23 cellular contexts compared by ENCODE assay signal in the genomic region with DNA sequence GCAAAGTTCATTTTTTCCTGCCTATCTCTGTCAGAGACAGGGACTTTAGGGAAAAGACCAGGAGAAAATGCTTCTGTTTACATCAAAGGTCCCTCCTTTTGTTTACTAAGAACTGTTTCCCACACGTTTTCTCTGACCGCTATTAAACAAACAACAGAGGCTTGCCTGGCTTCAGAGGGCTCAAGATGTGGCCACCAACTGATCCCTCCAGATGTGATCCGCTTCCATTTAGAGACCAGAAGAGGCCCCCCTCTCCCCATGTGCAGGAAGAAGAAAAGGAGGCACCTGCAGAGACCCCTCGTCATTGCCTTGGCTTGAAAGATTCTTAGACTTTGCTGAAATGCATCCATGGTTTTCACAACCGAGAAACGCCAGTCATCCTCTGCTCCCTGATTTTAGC.
DNase-seq lines count a peak whose midpoint lies in the region; ATAC-seq and TF ChIP-seq lines count a peak whose summit lies in the region.
"Had no signal": no experiment of that assay in that cellular context is flagged by ENCODE, and none has a peak within 500 bp of the region (broad histone marks: within the 10 kb centered on the region; RNA-seq: fewer than 3 reads in every experiment).

No MANE protein-coding gene starts in this region.

- no peak overlapping the region for H3K27ac Mint-ChIP-seq in neural progenitor cell
- H3K27ac Mint-ChIP-seq: activated naive CD4-positive, alpha-beta T cell treated with anti-CD3 and anti-CD28 coated beads, Interleukin-2, amount 50 U/mL, for 72 hours; CD14-positive monocyte; effector memory CD8-positive, alpha-beta T cell; nephron had no signal

- peak; percentile 29 for DNase-seq in DMS53 (lab: John Stamatoyannopoulos, UW)
- DNase-seq in ELF-1 (ENCODE audit: low read depth, low spot score), result peak; percentile 9
- DNase-seq in SJSA1 (ENCODE audit: low read depth in 1 of 2, low spot score in 2 of 2), result peak; percentile 79 to 93
- peak; percentile 58 for DNase-seq in neural progenitor cell (ENCODE audit: low spot score)
- DNase-seq in nucleus accumbens (lab: John Stamatoyannopoulos, UW), result no peak
- no peak for DNase-seq in right atrium auricular region (ENCODE audit: low spot score)
- DNase-seq: activated CD4-positive, alpha-beta T cell treated with anti-CD3 and anti-CD28 coated beads, Interleukin-2, amount 50 U/mL, for 48 hours; effector memory CD8-positive, alpha-beta T cell; GM23248; lower lobe of right lung; NCI-H1694 treated with DMSO at 0.1 percent for 48 hours; NCI-H526 treated with DMSO at 0.1 percent for 48 hours; posterior cingulate gyrus; sigmoid colon; stimulated activated CD4-positive, alpha-beta T cell treated with anti-CD3 and anti-CD28 coated beads, Interleukin-15, amount 100 ng/mL, for 24 hours; stimulated activated naive CD4-positive, alpha-beta T cell; uterus had no signal

- H3K27ac ChIP-seq in SJSA1 (peak overlapping the region; percentile 3), neural progenitor cell (peak overlapping the region; percentile 63), right atrium auricular region (no peak overlapping the region)
- H3K27ac ChIP-seq: coronary artery, GM23248, lower lobe of right lung, uterus had no signal

- H3K9me3 ChIP-seq in SJSA1 (replicated peaks) (peaks cover 7% of the 10 kb centered on the region), neural progenitor cell (ENCODE audit: low read depth) (no peaks in the 10 kb centered on the region), right atrium auricular region (no peaks in the 10 kb centered on the region)
- H3K9me3 ChIP-seq: lower lobe of right lung, sigmoid colon, uterus had no signal

- peak; percentile 27 for TF ChIP-seq CTCF in neural progenitor cell (IDR thresholded peaks at IDR 0.05)
- TF ChIP-seq CTCF in right atrium auricular region (IDR thresholded peaks at IDR 0.05), result no peak

- H3K4me2 ChIP-seq in neural progenitor cell, result peak overlapping the region; percentile 56

- peaks cover 4% of the 10 kb centered on the region for H3K27me3 Mint-ChIP-seq in neural progenitor cell (ENCODE audit: insufficient read depth, low read depth)
- H3K27me3 Mint-ChIP-seq: effector memory CD8-positive, alpha-beta T cell had no signal

- H3K36me3 Mint-ChIP-seq in neural progenitor cell, result no peaks in the 10 kb centered on the region
- H3K36me3 Mint-ChIP-seq: activated naive CD4-positive, alpha-beta T cell treated with anti-CD3 and anti-CD28 coated beads, Interleukin-2, amount 50 U/mL, for 72 hours; CD14-positive monocyte had no signal

- peak overlapping the region; percentile 63 for H2AFZ ChIP-seq in neural progenitor cell (replicated peaks)
- H2AFZ ChIP-seq: GM23248 had no signal

- H4K20me1 ChIP-seq in neural progenitor cell (ENCODE audit: low read depth), result peaks cover 15% of the 10 kb centered on the region

- no peaks in the 10 kb centered on the region for H3K79me2 ChIP-seq in neural progenitor cell (ENCODE audit: low read depth)

- H3K4me1 ChIP-seq in SJSA1 (replicated peaks) (peaks cover 31% of the 10 kb centered on the region), neural progenitor cell (peaks cover 26% of the 10 kb centered on the region), right atrium auricular region (no peaks in the 10 kb centered on the region)
- H3K4me1 ChIP-seq: uterus had no signal

- H3F3A ChIP-seq in neural progenitor cell (ENCODE audit: low read depth), result peaks cover 8% of the 10 kb centered on the region

- H3K9ac ChIP-seq in neural progenitor cell, result no peak overlapping the region
- H3K9ac ChIP-seq: GM23248 had no signal

- no peak for ATAC-seq in HG03175 (IDR thresholded peaks at IDR 0.05; ENCODE audit: unreplicated experiment)
- ATAC-seq: activated CD4-positive, CD25-positive, alpha-beta regulatory T cell treated with anti-CD3 and anti-CD28 coated beads, Interleukin-2, amount 50 U/mL, for 24 hours; activated naive CD4-positive, alpha-beta T cell treated with anti-CD3 and anti-CD28 coated beads, Interleukin-2, amount 50 U/mL, for 72 hours; effector memory CD8-positive, alpha-beta T cell had no signal

- peaks cover 33% of the 10 kb centered on the region for H3K4me1 Mint-ChIP-seq in neural progenitor cell
- H3K4me1 Mint-ChIP-seq: CD14-positive monocyte had no signal

- H3K27me3 ChIP-seq in SJSA1 (replicated peaks), result no peaks in the 10 kb centered on the region
- H3K27me3 ChIP-seq in neural progenitor cell, result no peaks in the 10 kb centered on the region
- H3K27me3 ChIP-seq in right atrium auricular region, result no peaks in the 10 kb centered on the region
- H3K27me3 ChIP-seq: sigmoid colon, uterus had no signal

- H3K4me3 Mint-ChIP-seq in neural progenitor cell, result peak overlapping the region; percentile 44
- H3K4me3 Mint-ChIP-seq: CD14-positive monocyte; effector memory CD8-positive, alpha-beta T cell; nephron had no signal

- H3K36me3 ChIP-seq in SJSA1, result peaks cover 3% of the 10 kb centered on the region; the same call in 1 of the 2 replicates
- no peaks in the 10 kb centered on the region for H3K36me3 ChIP-seq in neural progenitor cell
- no peaks in the 10 kb centered on the region for H3K36me3 ChIP-seq in right atrium auricular region
- H3K36me3 ChIP-seq: lower lobe of right lung, sigmoid colon, uterus had no signal

- H3K4me3 ChIP-seq in SJSA1, result no peak overlapping the region
- peak overlapping the region; percentile 10 for H3K4me3 ChIP-seq in neural progenitor cell
- no peak overlapping the region for H3K4me3 ChIP-seq in right atrium auricular region
- H3K4me3 ChIP-seq: coronary artery, GM23248, lower lobe of right lung, sigmoid colon, uterus had no signal

- no peaks in the 10 kb centered on the region for H3K9me3 Mint-ChIP-seq in neural progenitor cell
- H3K9me3 Mint-ChIP-seq: activated naive CD4-positive, alpha-beta T cell treated with anti-CD3 and anti-CD28 coated beads, Interleukin-2, amount 50 U/mL, for 72 hours; CD14-positive monocyte; effector memory CD8-positive, alpha-beta T cell; nephron had no signal

Comparison
In these comparisons a context has a peak if more than half of its experiments do, and no peak if none do; other contexts are left out.
1. DNase-seq: peak in DMS53 (single experiment), ELF-1 (single experiment), SJSA1 (2 of 2) and neural progenitor cell (single experiment); none in nucleus accumbens (0 of 56) and right atrium auricular region (single experiment).
2. H3K27ac ChIP-seq: peak in SJSA1 (single experiment) and neural progenitor cell (single experiment); none in right atrium auricular region (0 of 2).